Comparison of ENCODE assay signal across 8 cellular contexts in the genomic region with DNA sequence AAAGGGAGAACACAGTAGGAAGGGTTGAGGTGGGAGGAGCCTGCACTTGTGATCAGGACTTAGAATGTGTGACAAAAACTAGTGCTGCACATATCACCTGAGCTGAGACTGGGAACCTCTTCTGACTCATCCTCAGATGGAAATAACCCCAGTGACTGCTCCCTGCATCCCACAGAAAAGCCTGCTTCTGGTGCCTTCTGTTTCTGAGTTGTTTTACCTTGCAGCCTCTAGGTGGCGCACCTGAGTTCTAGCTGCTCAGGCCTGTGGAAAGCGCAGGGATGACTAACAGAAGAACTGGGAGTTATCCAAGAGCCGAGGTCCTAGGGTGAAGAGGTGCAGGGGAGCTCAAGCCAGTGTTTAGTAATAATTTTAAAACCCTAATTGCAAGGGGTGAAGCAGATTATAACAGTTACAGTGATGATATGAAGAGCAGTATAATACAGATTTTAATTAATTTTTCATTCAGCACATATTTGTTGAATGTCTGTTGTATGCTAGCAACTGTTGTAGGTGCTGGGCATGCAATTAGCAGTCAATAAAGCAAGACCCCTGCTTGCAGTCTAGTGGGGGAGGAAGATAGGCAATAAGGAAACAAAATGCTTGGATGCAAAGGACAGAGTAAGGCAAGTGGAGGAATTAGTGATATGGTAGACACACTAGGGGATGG.
DNase-seq lines count a peak whose midpoint lies in the region; ATAC-seq, FAIRE-seq and TF ChIP-seq lines count a peak whose summit lies in the region.

No MANE protein-coding gene starts in this region.

- no peaks in the 10 kb centered on the region for H3K4me1 Mint-ChIP-seq in CD4-positive, CD25-positive, alpha-beta regulatory T cell

- peak in 2 of 3 donors; percentile 2 to 33 for DNase-seq in CD4-positive, CD25-positive, alpha-beta regulatory T cell
- DNase-seq in H54 (ENCODE audit: insufficient read length, low spot score): peak; percentile 73
- peak; percentile 62 for DNase-seq in NCI-H345 (lab: John Stamatoyannopoulos, UW)
- peak; percentile 23 for DNase-seq in activated CD4-positive, alpha-beta T cell treated with anti-CD3 and anti-CD28 coated beads, Interleukin-2, amount 50 U/mL, for 1 hour
- DNase-seq in esophagus muscularis mucosa (ENCODE audit: extremely low spot score): no peak
- DNase-seq in myocyte (ENCODE audit: low read depth): peak; percentile 41
- DNase-seq in thyroid gland: peak; percentile 44 to 50

- TF ChIP-seq EP300 in esophagus muscularis mucosa (IDR thresholded peaks at IDR 0.05): no peak

- no peaks in the 10 kb centered on the region for H3K4me1 ChIP-seq in CD4-positive, CD25-positive, alpha-beta regulatory T cell (ENCODE audit: control insufficient read depth, insufficient read depth, low read length, poor library complexity, severe bottlenecking)
- peaks cover 0 to 12% (median 5%) of the 10 kb centered on the region in 4 donors for H3K4me1 ChIP-seq in esophagus muscularis mucosa
- peaks cover 0 to 2% of the 10 kb centered on the region in 2 donors for H3K4me1 ChIP-seq in thyroid gland

- no peak overlapping the region for H3K4me3 ChIP-seq in CD4-positive, CD25-positive, alpha-beta regulatory T cell (ENCODE audit: low read depth, low read length)
- H3K4me3 ChIP-seq in esophagus muscularis mucosa (no peak overlapping the region), thyroid gland (replicated peaks in 1 of 3) (no peak overlapping the region)

- ATAC-seq in CD4-positive, CD25-positive, alpha-beta regulatory T cell (ENCODE audit: low read depth in 2 of 2): no peak
- no peak for ATAC-seq in GM18502 (IDR thresholded peaks at IDR 0.05; ENCODE audit: poor library complexity, unreplicated experiment)

- intact Hi-C loops in esophagus muscularis mucosa (cut with DNase I): loop anchor here (5.0 to 10.0 kb wide), 2 partner anchors 610 to 1698 kb away; no protein-coding TSS in a partner anchor
- intact Hi-C loops in thyroid gland (cut with DNase I): loop anchor here (10.0 kb wide), 1 partner anchor 1690 kb away; no protein-coding TSS in a partner anchor

- H3K27ac Mint-ChIP-seq in CD4-positive, CD25-positive, alpha-beta regulatory T cell: no peak overlapping the region

- WGBS in esophagus muscularis mucosa: 13% methylated on average over 3 of the region's 3 CpGs
- 8% methylated on average over 3 of the region's 3 CpGs for WGBS in thyroid gland, 2 donors

- no peak for TF ChIP-seq POLR2A in H54 (IDR thresholded peaks at IDR 0.05; ENCODE audit: low read depth, low read length)
- TF ChIP-seq POLR2A in esophagus muscularis mucosa (IDR thresholded peaks at IDR 0.05; ENCODE audit: low read depth): no peak
- TF ChIP-seq POLR2A in thyroid gland (IDR thresholded peaks at IDR 0.05): no peak

- H3K27me3 ChIP-seq in CD4-positive, CD25-positive, alpha-beta regulatory T cell (ENCODE audit: control insufficient read depth, insufficient read depth, low read length): no peaks in the 10 kb centered on the region
- H3K27me3 ChIP-seq in esophagus muscularis mucosa: no peaks in the 10 kb centered on the region
- H3K27me3 ChIP-seq in thyroid gland: no peaks in the 10 kb centered on the region

- H3K36me3 ChIP-seq in CD4-positive, CD25-positive, alpha-beta regulatory T cell (ENCODE audit: control insufficient read depth, insufficient read depth, low read length): no peaks in the 10 kb centered on the region
- H3K36me3 ChIP-seq in esophagus muscularis mucosa (no peaks in the 10 kb centered on the region), thyroid gland (no peaks in the 10 kb centered on the region)

- no peak overlapping the region for H3K4me3 Mint-ChIP-seq in CD4-positive, CD25-positive, alpha-beta regulatory T cell

- H3K36me3 Mint-ChIP-seq in CD4-positive, CD25-positive, alpha-beta regulatory T cell: no peaks in the 10 kb centered on the region

- peaks cover 0 to 5% (median 0%) of the 10 kb centered on the region in 7 donors for H3K9me3 Mint-ChIP-seq in CD4-positive, CD25-positive, alpha-beta regulatory T cell

- H3K27ac ChIP-seq in CD4-positive, CD25-positive, alpha-beta regulatory T cell (ENCODE audit: insufficient read depth, low read length, poor library complexity, severe bottlenecking): no peak overlapping the region
- H3K27ac ChIP-seq in esophagus muscularis mucosa (replicated peaks in 1 of 4) (no peak overlapping the region), thyroid gland (no peak overlapping the region)

- H3K9me3 ChIP-seq in CD4-positive, CD25-positive, alpha-beta regulatory T cell (ENCODE audit: control insufficient read depth in 2 of 2, low read length in 2 of 2): no peaks in the 10 kb centered on the region
- H3K9me3 ChIP-seq in esophagus muscularis mucosa (no peaks in the 10 kb centered on the region), thyroid gland (no peaks in the 10 kb centered on the region)

- no peak for FAIRE-seq in H54 (lab: Jason Lieb, UNC)

- peaks cover 16% of the 10 kb centered on the region for H3K27me3 Mint-ChIP-seq in CD4-positive, CD25-positive, alpha-beta regulatory T cell

- TF ChIP-seq CTCF in esophagus muscularis mucosa (IDR thresholded peaks at IDR 0.05): peak; percentile 63 to 81 (median 69)
- TF ChIP-seq CTCF in thyroid gland (IDR thresholded peaks at IDR 0.05): peak; percentile 20 to 78 (median 46)
